Comparison of ENCODE assay signal across 18 cellular contexts in genomic region chr10:69080231-69080630, GRCh38.
"Had no signal": no experiment of that assay in that cellular context is flagged by ENCODE, and none has a peak within 500 bp of the region (broad histone marks: within the 10 kb centered on the region; RNA-seq: fewer than 3 reads in every experiment).

No MANE protein-coding gene starts in this region.

- H3K27ac ChIP-seq: foreskin keratinocyte, pancreas, psoas muscle, right atrium auricular region, upper lobe of right lung, WERI-Rb-1 had no signal

- DNase-seq: activated CD4-positive, alpha-beta T cell treated with anti-CD3 and anti-CD28 coated beads, Interleukin-2, amount 10 ng/mL, durations not matched to agents 7 days and 5 days; activated CD4-positive, CD25-positive, alpha-beta regulatory T cell treated with anti-CD3 and anti-CD28 coated beads, Interleukin-2, amount 50 U/mL, for 72 hours; activated CD8-positive, alpha-beta T cell treated with anti-CD3 and anti-CD28 coated beads, Interleukin-2, amount 10 ng/mL, durations not matched to agents 7 days and 5 days; activated naive CD8-positive, alpha-beta T cell treated with anti-CD3 and anti-CD28 coated beads for 36 hours; central memory CD4-positive, alpha-beta T cell; effector memory CD4-positive, alpha-beta T cell; foreskin keratinocyte; immature natural killer cell; left ventricle myocardium superior; mammary epithelial cell; pancreas; psoas muscle; stimulated activated CD4-positive, alpha-beta T cell treated with anti-CD3 and anti-CD28 coated beads, Interleukin-4, amount 100 ng/mL, for 24 hours; stimulated activated naive CD8-positive, alpha-beta T cell treated with anti-CD3 and anti-CD28 coated beads, Interleukin-15, Interleukin-2, amounts not matched to agents 100 U/mL and 50 U/mL, for 24 hours; upper lobe of right lung; WERI-Rb-1 had no signal

- H3K4me3 ChIP-seq: pancreas, psoas muscle, right atrium auricular region, upper lobe of right lung had no signal

- H3K9me3 ChIP-seq: pancreas, psoas muscle, right atrium auricular region, upper lobe of right lung had no signal

- ATAC-seq: activated CD8-positive, alpha-beta T cell treated with anti-CD3 and anti-CD28 coated beads, Interleukin-2, amount 10 ng/mL, durations not matched to agents 7 days and 5 days; activated T-helper 17 cell treated with anti-CD3 and anti-CD28 coated beads, Interleukin-2, amount 50 U/mL, for 72 hours; foreskin keratinocyte; left ventricle myocardium superior; pancreas; psoas muscle; stimulated activated naive CD8-positive, alpha-beta T cell treated with anti-CD3 and anti-CD28 coated beads, Interleukin-15, Interleukin-2, amounts not matched to agents 100 U/mL and 50 U/mL, for 24 hours; upper lobe of right lung had no signal

- H3K36me3 ChIP-seq: pancreas, right atrium auricular region, upper lobe of right lung, WERI-Rb-1 had no signal

- H3K4me1 ChIP-seq: foreskin keratinocyte, pancreas, psoas muscle, right atrium auricular region, upper lobe of right lung had no signal

- H3K27me3 ChIP-seq: foreskin keratinocyte, pancreas, right atrium auricular region, upper lobe of right lung had no signal
